ENCODE assay signal across 8 cellular contexts in the genomic region with DNA sequence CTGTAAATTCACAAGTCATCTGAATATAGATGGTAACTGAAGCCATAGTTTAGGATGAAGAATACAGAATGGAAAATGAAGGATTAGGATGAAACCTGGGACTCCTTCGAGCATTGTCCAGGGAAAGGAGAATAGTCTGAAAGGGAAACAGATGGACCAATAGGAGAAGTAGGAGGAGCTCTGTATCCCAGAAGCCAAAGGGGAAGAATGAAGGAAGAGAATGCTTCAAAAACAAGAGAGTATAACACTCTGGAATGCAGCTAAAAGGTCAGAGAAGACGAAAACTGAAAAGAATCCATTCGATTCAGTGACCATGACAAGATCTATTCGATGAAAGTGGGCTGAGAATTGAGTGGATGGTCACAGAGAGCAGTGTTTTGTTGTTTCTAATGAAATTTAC. TPM values are rescaled to one million over a fixed set of nuclear protein-coding genes. Genes with fewer than 3 reads are reported as not detected.
DNase-seq lines count a peak whose midpoint lies in the region; ATAC-seq and TF ChIP-seq lines count a peak whose summit lies in the region.

No MANE protein-coding gene starts in this region.

- H3K27me3 ChIP-seq in lower lobe of right lung (ENCODE audit: low read depth) = no peaks in the 10 kb centered on the region

- no peaks in the 10 kb centered on the region for H3K9me3 Mint-ChIP-seq in central memory CD8-positive, alpha-beta T cell
- no peaks in the 10 kb centered on the region for H3K9me3 Mint-ChIP-seq in type B pancreatic cell

- H3K27ac ChIP-seq in lower lobe of right lung = peak overlapping the region; percentile 93

- H3K4me3 ChIP-seq in GM12864 (ENCODE audit: low read depth, low read length) (peak overlapping the region; percentile 99), lower lobe of right lung (peak overlapping the region; percentile 74)

- H3K36me3 ChIP-seq in lower lobe of right lung = peaks cover 7% of the 10 kb centered on the region

- ATAC-seq in central memory CD8-positive, alpha-beta T cell (replicated peaks; ENCODE audit: extremely low read depth, poor library complexity, severe bottlenecking) = no peak
- ATAC-seq in lower lobe of right lung (peak in 1 of 2 donors; percentile 50), HG03571 (IDR thresholded peaks at IDR 0.05; ENCODE audit: unreplicated experiment) (no peak), GM21717 (IDR thresholded peaks at IDR 0.05; ENCODE audit: unreplicated experiment) (no peak)

- peak overlapping the region; percentile 85 for H3K27ac Mint-ChIP-seq in central memory CD8-positive, alpha-beta T cell (ENCODE audit: low read depth)
- H3K27ac Mint-ChIP-seq in type B pancreatic cell = peak overlapping the region; percentile 85

- peaks cover 23% of the 10 kb centered on the region for H3K36me3 Mint-ChIP-seq in central memory CD8-positive, alpha-beta T cell (ENCODE audit: insufficient read depth)
- peaks cover 20% of the 10 kb centered on the region for H3K36me3 Mint-ChIP-seq in type B pancreatic cell

- peaks cover 52% of the 10 kb centered on the region for H3K4me1 ChIP-seq in lower lobe of right lung

- intact Hi-C loops in lower lobe of right lung (cut with DNase I) = no loop called here

- peak overlapping the region; percentile 78 for H3K4me3 Mint-ChIP-seq in central memory CD8-positive, alpha-beta T cell
- H3K4me3 Mint-ChIP-seq in type B pancreatic cell = peak overlapping the region; percentile 86

- peaks cover 60% of the 10 kb centered on the region for H3K4me1 Mint-ChIP-seq in central memory CD8-positive, alpha-beta T cell
- peaks cover 40% of the 10 kb centered on the region for H3K4me1 Mint-ChIP-seq in type B pancreatic cell (ENCODE audit: unreplicated experiment)

- DNase-seq in GM12864 (ENCODE audit: low read depth) (no peak), NCI-H2196 treated with DMSO at 0.1 percent for 48 hours (lab: John Stamatoyannopoulos, UW; ENCODE audit: unreplicated experiment) (peak; percentile 15), lower lobe of right lung (no peak), type B pancreatic cell (ENCODE audit: extremely low spot score, unreplicated experiment) (no peak), NCI-H2029 treated with DMSO at 0.1 percent for 48 hours (lab: John Stamatoyannopoulos, UW) (no peak)
- no peak for DNase-seq in central memory CD8-positive, alpha-beta T cell (ENCODE audit: low spot score in 2 of 2)

- no peaks in the 10 kb centered on the region for H3K27me3 Mint-ChIP-seq in central memory CD8-positive, alpha-beta T cell
- no peaks in the 10 kb centered on the region for H3K27me3 Mint-ChIP-seq in type B pancreatic cell

- TF ChIP-seq CTCF in GM12864 (IDR thresholded peaks at IDR 0.05; ENCODE audit: low read depth, low read length, missing control alignments) (no peak), lower lobe of right lung (IDR thresholded peaks at IDR 0.05) (no peak), type B pancreatic cell (conservative IDR thresholded peaks at IDR 0.05) (no peak)

- no peaks in the 10 kb centered on the region for H3K9me3 ChIP-seq in lower lobe of right lung

RNA-seq across cellular contexts. Expression of a gene that starts 1.0 kb away (rescaled TPM):
- total RNA-seq in lower lobe of right lung = 41.4 TPM
- 43.4 and 48.8 TPM in 2 replicates for total RNA-seq in type B pancreatic cell (ENCODE audit: low replicate concordance)

RNA-seq across cellular contexts. Expression of a gene that starts 21.9 kb away (rescaled TPM):
- total RNA-seq in lower lobe of right lung = 19.1 TPM
- total RNA-seq in type B pancreatic cell (ENCODE audit: low replicate concordance) = 12.1 and 16.7 TPM in 2 replicates

RNA-seq across cellular contexts. Expression of a gene that starts 46.6 kb away (rescaled TPM):
- total RNA-seq in lower lobe of right lung (101 TPM), type B pancreatic cell (ENCODE audit: low replicate concordance) (111 and 121 TPM in 2 replicates)
